Comparison of ENCODE assay signal across 9 cellular contexts in the genomic region with DNA sequence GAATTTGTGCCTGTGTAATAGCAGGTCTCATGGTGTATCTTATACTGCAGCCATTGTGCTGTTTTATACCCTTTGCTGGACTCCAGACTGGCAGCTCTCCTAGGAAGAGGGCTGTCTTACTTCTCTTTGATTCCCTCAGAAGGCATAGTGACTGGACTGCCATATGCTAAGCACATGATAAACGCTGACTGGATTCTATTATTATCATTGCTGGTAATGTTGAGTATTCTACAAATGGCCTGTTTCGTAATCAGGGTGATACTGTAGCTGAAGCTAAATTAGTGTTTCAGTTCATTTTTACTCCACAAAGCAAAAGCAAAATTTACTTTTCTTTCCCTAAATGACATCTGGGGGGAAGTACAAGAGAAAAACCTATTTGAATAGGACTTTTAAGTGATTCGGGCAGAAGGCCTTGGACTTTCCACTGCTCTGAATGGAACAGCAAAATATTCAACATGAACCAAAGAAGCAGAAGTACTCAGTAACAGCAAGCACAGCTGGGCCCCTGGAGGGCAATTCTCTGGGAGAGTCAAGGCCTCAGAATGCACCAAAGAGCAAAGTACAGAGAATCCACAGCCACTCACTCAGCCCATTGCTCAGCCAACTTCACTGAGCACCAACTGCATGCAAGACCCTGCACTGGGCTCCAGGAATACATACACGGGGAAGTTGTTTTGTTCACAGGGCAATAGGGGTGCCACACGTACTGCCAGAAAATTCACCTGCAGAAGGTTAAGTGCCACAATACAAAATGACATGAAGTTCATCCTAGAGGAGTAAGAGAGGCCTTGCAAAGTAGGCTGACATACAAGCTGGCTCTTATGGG. TPM values are rescaled to one million over a fixed set of nuclear protein-coding genes. Genes with fewer than 3 reads are reported as not detected.
DNase-seq lines count a peak whose midpoint lies in the region; ATAC-seq, FAIRE-seq and TF ChIP-seq lines count a peak whose summit lies in the region.
"Had no signal": no experiment of that assay in that cellular context is flagged by ENCODE, and none has a peak within 500 bp of the region (broad histone marks: within the 10 kb centered on the region; RNA-seq: fewer than 3 reads in every experiment).

No MANE protein-coding gene starts in this region.

- no peaks in the 10 kb centered on the region for H3K36me3 Mint-ChIP-seq in CD4-positive, alpha-beta T cell (ENCODE audit: low read depth)
- H3K36me3 Mint-ChIP-seq in endothelial cell (ENCODE audit: low read depth, unreplicated experiment), result no peaks in the 10 kb centered on the region

- peak; percentile 78 for ATAC-seq in GM21717 (IDR thresholded peaks at IDR 0.05; ENCODE audit: unreplicated experiment)
- no peak for ATAC-seq in CD4-positive, alpha-beta T cell (ENCODE audit: poor library complexity)

- no peaks in the 10 kb centered on the region for H3K9me3 Mint-ChIP-seq in CD4-positive, alpha-beta T cell
- H3K9me3 Mint-ChIP-seq in endothelial cell (ENCODE audit: unreplicated experiment), result no peaks in the 10 kb centered on the region
- H3K9me3 Mint-ChIP-seq: T-helper 1 cell treated with Interleukin-12 subunit alpha and Interleukin-12 subunit beta and Interleukin-4 antibody, amounts not matched to agents 30 μg/mL and 1 μg/mL, for 36 hours had no signal

- intact Hi-C loops in CD4-positive, alpha-beta T cell (cut with DNase I, micrococcal nuclease), result no loop called here

- no peak overlapping the region for H3K4me3 Mint-ChIP-seq in CD4-positive, alpha-beta T cell
- H3K4me3 Mint-ChIP-seq in endothelial cell (ENCODE audit: unreplicated experiment), result no peak overlapping the region
- H3K4me3 Mint-ChIP-seq: T-helper 1 cell treated with Interleukin-12 subunit alpha and Interleukin-12 subunit beta and Interleukin-4 antibody, amounts not matched to agents 30 μg/mL and 1 μg/mL, for 36 hours had no signal

- H3K4me2 ChIP-seq in Karpas-422 (ENCODE audit: low read depth, low read length, poor library complexity, severe bottlenecking), result peak overlapping the region; percentile 34

- no peaks in the 10 kb centered on the region for H3K27me3 Mint-ChIP-seq in CD4-positive, alpha-beta T cell
- H3K27me3 Mint-ChIP-seq in endothelial cell (ENCODE audit: unreplicated experiment), result peaks cover 3% of the 10 kb centered on the region

- H3K9me2 ChIP-seq in Karpas-422 (replicated peaks; ENCODE audit: insufficient read depth, low read length), result no peaks in the 10 kb centered on the region

- no peaks in the 10 kb centered on the region for H3K36me3 ChIP-seq in Karpas-422 (ENCODE audit: insufficient read depth, low read length)

- H3K4me3 ChIP-seq in Karpas-422 (ENCODE audit: low read length) (no peak overlapping the region), coronary artery (no peak overlapping the region)

- no peak for TF ChIP-seq POLR2A in GM12892 (IDR thresholded peaks at IDR 0.05; ENCODE audit: low read depth, low read length)

- no peak overlapping the region for H3K27ac Mint-ChIP-seq in CD4-positive, alpha-beta T cell
- H3K27ac Mint-ChIP-seq in endothelial cell (ENCODE audit: unreplicated experiment), result no peak overlapping the region
- H3K27ac Mint-ChIP-seq: T-helper 1 cell treated with Interleukin-12 subunit alpha and Interleukin-12 subunit beta and Interleukin-4 antibody, amounts not matched to agents 30 μg/mL and 1 μg/mL, for 36 hours had no signal

- no peaks in the 10 kb centered on the region for H3K27me3 ChIP-seq in Karpas-422 (ENCODE audit: low read length)
- H3K27me3 ChIP-seq in CD4-positive, alpha-beta T cell (ENCODE audit: control insufficient read depth, insufficient read depth, low read length), result no peaks in the 10 kb centered on the region

- no peaks in the 10 kb centered on the region for H3K9me3 ChIP-seq in Karpas-422 (ENCODE audit: low read length)
- no peaks in the 10 kb centered on the region for H3K9me3 ChIP-seq in CD4-positive, alpha-beta T cell (ENCODE audit: control insufficient read depth, low read length)

- peak overlapping the region; percentile 22 for H3K9ac ChIP-seq in Karpas-422 (ENCODE audit: low read length)

- H2AFZ ChIP-seq in Karpas-422 (ENCODE audit: low read length), result peak overlapping the region; percentile 92

- TF ChIP-seq CTCF in coronary artery (IDR thresholded peaks at IDR 0.05) (no peak), endothelial cell (IDR thresholded peaks at IDR 0.05; ENCODE audit: unreplicated experiment) (no peak)
- no peak for TF ChIP-seq CTCF in CD4-positive, alpha-beta T cell (IDR thresholded peaks at IDR 0.05)

- no peaks in the 10 kb centered on the region for H4K20me1 ChIP-seq in Karpas-422 (ENCODE audit: insufficient read depth, low read depth, low read length)

- POLR2A ChIA-PET in CD4-positive, alpha-beta T cell (lab: Charles Lee), result interaction anchor here (0.8 to 0.9 kb wide), 2 partner anchors 56 to 83 kb away, joined by 3 to 4 read pairs; no protein-coding TSS in a partner anchor

- H3K27ac ChIP-seq in Karpas-422 (ENCODE audit: low read length), result peak overlapping the region; percentile 83
- H3K27ac ChIP-seq in coronary artery, result peak overlapping the region; percentile 52 to 61
- no peak overlapping the region for H3K27ac ChIP-seq in CD4-positive, alpha-beta T cell (ENCODE audit: low read depth, low read length)

- peaks cover 29% of the 10 kb centered on the region for H3K4me1 ChIP-seq in Karpas-422 (ENCODE audit: low read length)

- CTCF ChIA-PET in CD4-positive, alpha-beta T cell (lab: Charles Lee), result no interaction called here

- peak; percentile 91 for FAIRE-seq in GM12892 (lab: Jason Lieb, UNC)

- H3K4me1 Mint-ChIP-seq in CD4-positive, alpha-beta T cell (ENCODE audit: low read depth), result peaks cover under 1% of the 10 kb centered on the region
- H3K4me1 Mint-ChIP-seq in endothelial cell (ENCODE audit: unreplicated experiment), result peaks cover 21% of the 10 kb centered on the region

- H3K79me2 ChIP-seq in Karpas-422 (ENCODE audit: low read length), result no peaks in the 10 kb centered on the region

- DNase-seq in GM12892 (ENCODE audit: insufficient read length), result no peak
- DNase-seq in Karpas-422, result peak; percentile 70
- no peak for DNase-seq in coronary artery (ENCODE audit: low spot score)
- DNase-seq in renal cortical epithelial cell (ENCODE audit: low read depth), result peak; percentile 32
- DNase-seq in NCI-H2196 treated with DMSO at 0.1 percent for 48 hours (lab: John Stamatoyannopoulos, UW; ENCODE audit: unreplicated experiment), result no peak
- no peak for DNase-seq in CD4-positive, alpha-beta T cell
- no peak for DNase-seq in endothelial cell (ENCODE audit: low spot score)

RNA-seq across cellular contexts. Expression of a gene that starts 7.9 kb away (rescaled TPM):
- polyA plus RNA-seq in GM12892 (2012; ENCODE audit: missing spikeins), result 266 TPM
- 1.4 TPM in 1 of 2 replicates, not detected in the other for total RNA-seq in Karpas-422 (2014; rRNA removed; shearing (Covaris generic); ENCODE audit: low replicate concordance)
- total RNA-seq in renal cortical epithelial cell (9.9 TPM in 1 of 2 replicates, not detected in the other), endothelial cell (ENCODE audit: unreplicated experiment) (2.1 TPM)
- total RNA-seq in CD4-positive, alpha-beta T cell, result 10 to 100 TPM; 18.7 to 20.0 TPM

Comparison
In these comparisons a context has a peak if more than half of its experiments do, and no peak if none do; other contexts are left out.
1. DNase-seq: peak in Karpas-422 (single experiment) and renal cortical epithelial cell (single experiment); none in GM12892 (single experiment), coronary artery (single experiment), NCI-H2196 treated with DMSO at 0.1 percent for 48 hours (single experiment), CD4-positive, alpha-beta T cell (0 of 10) and endothelial cell (single experiment).